ENCODE assay signal across 10 cellular contexts in the genomic region with DNA sequence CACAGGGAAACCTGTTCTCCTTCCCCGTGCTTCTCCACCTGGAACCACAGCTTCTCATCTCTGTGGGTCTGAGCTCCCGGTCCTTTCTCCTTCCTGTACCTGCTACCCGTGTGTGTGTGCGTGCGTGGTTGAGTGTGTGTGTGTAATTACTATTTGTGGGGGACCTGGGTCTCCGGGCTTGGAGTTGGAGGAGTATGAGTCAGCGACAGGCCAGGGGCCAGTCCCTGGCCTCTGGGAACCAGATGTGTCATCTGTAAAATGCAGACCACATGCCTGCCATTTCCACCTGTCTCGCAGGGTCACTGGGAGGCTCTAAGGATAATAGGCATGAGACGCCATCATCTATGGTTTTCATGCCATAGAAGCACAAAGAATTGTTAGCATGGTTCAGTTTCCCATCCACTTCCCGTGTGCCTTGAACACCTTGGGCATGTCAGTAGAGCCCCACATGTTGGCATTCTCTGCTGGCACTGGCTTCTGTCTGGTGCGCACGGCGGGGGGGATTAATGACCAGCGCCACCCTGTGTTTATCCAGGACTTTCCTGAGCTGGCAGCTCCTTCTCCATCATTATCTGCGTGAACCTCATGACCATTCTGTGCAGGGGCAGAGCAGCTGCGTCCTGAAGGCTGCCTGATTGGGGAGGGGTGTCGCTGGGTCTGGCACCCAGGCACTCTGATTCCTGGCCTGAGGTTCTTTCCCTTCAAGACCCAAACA. TPM values are rescaled to one million over a fixed set of nuclear protein-coding genes. Genes with fewer than 3 reads are reported as not detected.
DNase-seq lines count a peak whose midpoint lies in the region; ATAC-seq, FAIRE-seq and TF ChIP-seq lines count a peak whose summit lies in the region.
"Had no signal": no experiment of that assay in that cellular context is flagged by ENCODE, and none has a peak within 500 bp of the region (broad histone marks: within the 10 kb centered on the region; RNA-seq: fewer than 3 reads in every experiment).

No MANE protein-coding gene starts in this region.

- no peaks in the 10 kb centered on the region for H3K9me3 ChIP-seq in HUES64 (ENCODE audit: insufficient read depth, low read depth, low read length)
- H3K9me3 ChIP-seq in GM12878 (replicated peaks; ENCODE audit: control insufficient read depth, insufficient read depth, low read length) = no peaks in the 10 kb centered on the region
- H3K9me3 ChIP-seq in kidney (ENCODE audit: control insufficient read depth in 1 of 2, low read length in 2 of 2) = no peaks in the 10 kb centered on the region
- no peaks in the 10 kb centered on the region for H3K9me3 ChIP-seq in thoracic aorta
- H3K9me3 ChIP-seq: body of pancreas had no signal

- TF ChIP-seq EP300 in GM12878 (IDR thresholded peaks at IDR 0.05; ENCODE audit: borderline replicate concordance in 1 of 2, control insufficient read depth in 1 of 2, low read depth in 2 of 2, low read length in 2 of 2) = no peak

- TF ChIP-seq POLR2A in GM12878 (IDR thresholded peaks at IDR 0.05; ENCODE audit: low read depth, low read length) = no peak

- H3K27ac ChIP-seq in HUES64 (ENCODE audit: low read depth, low read length) = no peak overlapping the region
- H3K27ac ChIP-seq in GM12878 (ENCODE audit: control insufficient read depth, insufficient read depth) = no peak overlapping the region
- no peak overlapping the region for H3K27ac ChIP-seq in kidney (ENCODE audit: low read depth in 2 of 2, low read length in 2 of 2)
- no peak overlapping the region for H3K27ac ChIP-seq in thoracic aorta
- H3K27ac ChIP-seq: body of pancreas had no signal

- H3K4me1 ChIP-seq in HUES64 (ENCODE audit: insufficient read depth, low read length) = peaks cover 15% of the 10 kb centered on the region
- H3K4me1 ChIP-seq in GM12878 (ENCODE audit: control insufficient read depth, insufficient read depth, low read length) = no peaks in the 10 kb centered on the region; the same call in 1 of the 2 replicates
- H3K4me1 ChIP-seq in kidney (ENCODE audit: control insufficient read depth in 1 of 2, insufficient read depth in 1 of 2, low read depth in 1 of 2, low read length in 2 of 2) = peaks cover 11 to 18% of the 10 kb centered on the region in 2 donors
- peaks cover 11 to 33% of the 10 kb centered on the region in 2 donors for H3K4me1 ChIP-seq in thoracic aorta (ENCODE audit: control insufficient read depth in 1 of 2, low read depth in 2 of 2)

- no peak overlapping the region for H2AFZ ChIP-seq in GM12878 (ENCODE audit: control insufficient read depth, low read depth, low read length)

- BruUV-seq in GM12878 (replicated peaks; lab: Mats Ljungman, UMichigan) = no TSS peak

- TF ChIP-seq CTCF in GM12878 (IDR thresholded peaks at IDR 0.05 in 2 of 3, conservative IDR thresholded peaks at IDR 0.05 in 1 of 3; ENCODE audit: control insufficient read depth in 2 of 3, extremely low read depth in 1 of 3, insufficient read depth in 1 of 3, low read depth in 3 of 3, low read length in 3 of 3) = no peak
- no peak for TF ChIP-seq CTCF in kidney (IDR thresholded peaks at IDR 0.05; ENCODE audit: borderline replicate concordance, extremely low read depth, insufficient read depth)
- TF ChIP-seq CTCF in thoracic aorta (IDR thresholded peaks at IDR 0.05) = no peak

- WGBS in HUES64 = 89% methylated on average over 16 of the region's 17 CpGs
- WGBS in GM12878 (ENCODE audit: insufficient coverage, insufficient replicate concordance, low lambda C conversion rate, missing lambda C conversion rate) = 35% methylated on average over 17 of the region's 17 CpGs

- H3K27me3 ChIP-seq in HUES64 (ENCODE audit: insufficient read depth, low read length) (no peaks in the 10 kb centered on the region), GM12878 (replicated peaks in 1 of 2; ENCODE audit: control insufficient read depth in 2 of 2, insufficient read depth in 2 of 2, low read length in 1 of 2) (no peaks in the 10 kb centered on the region; a peak in 1 of 4 replicates), thoracic aorta (replicated peaks; ENCODE audit: insufficient read depth) (no peaks in the 10 kb centered on the region)
- H3K27me3 ChIP-seq: body of pancreas had no signal

- DNase-seq in GM12878 (ENCODE audit: low read depth, low spot score) (no peak), kidney (no peak), thoracic aorta (ENCODE audit: low spot score) (no peak), COLO829 (ENCODE audit: low spot score) (no peak), anterior cingulate cortex (lab: John Stamatoyannopoulos, UW) (no peak)
- DNase-seq: body of pancreas; stimulated activated naive CD8-positive, alpha-beta T cell treated with anti-CD3 and anti-CD28 coated beads, Interleukin-15, amount 100 ng/mL, for 72 hours had no signal

- RAD21 ChIA-PET in GM12878 (lab: Charles Lee; ENCODE audit: unreplicated experiment) = interaction anchor here (1.0 kb wide), 1 partner anchor 16 kb away, joined by 3 read pairs; no protein-coding TSS in a partner anchor

- POLR2A ChIA-PET in GM12878 (lab: Charles Lee) = no interaction called here

- peak overlapping the region; percentile 78; the same call in 1 of the 2 replicates for H3K9ac ChIP-seq in HUES64 (ENCODE audit: low read depth, low read length)
- H3K9ac ChIP-seq in GM12878 (ENCODE audit: control insufficient read depth, insufficient read depth, low read length) = no peak overlapping the region
- H3K9ac ChIP-seq in kidney (ENCODE audit: low read length in 2 of 2) = peak overlapping the region in 1 of 2 donors; percentile 92

- H3K79me2 ChIP-seq in GM12878 (ENCODE audit: control insufficient read depth, insufficient read depth, low read length) = no peaks in the 10 kb centered on the region

- peak overlapping the region; percentile 88 for H3K4me3 ChIP-seq in HUES64 (ENCODE audit: low read length)
- H3K4me3 ChIP-seq in GM12878 = no peak overlapping the region
- H3K4me3 ChIP-seq in kidney (ENCODE audit: low read length in 2 of 2) = peak overlapping the region; percentile 66 to 81
- peak overlapping the region; percentile 74 for H3K4me3 ChIP-seq in thoracic aorta
- H3K4me3 ChIP-seq: body of pancreas had no signal

- H3K4me2 ChIP-seq in GM12878 (ENCODE audit: control insufficient read depth, insufficient read depth) = no peak overlapping the region; the same call in 1 of the 2 replicates

- TF ChIP-seq RAD21 in GM12878 (IDR thresholded peaks at IDR 0.05; ENCODE audit: insufficient read depth, low read depth, low read length) = no peak

- intact Hi-C loops in GM12878 (cut with micrococcal nuclease; ENCODE audit: unreplicated experiment) = no loop called here
- intact Hi-C loops in kidney (cut with DNase I) = loop anchor here (10.0 kb wide), 1 partner anchor 49 kb away; a partner anchor contains a TSS

- ATAC-seq in GM12878 (no peak), thoracic aorta (ENCODE audit: insufficient number of reproducible peaks, low FRiP score, low read depth) (no peak), HG03571 (IDR thresholded peaks at IDR 0.05; ENCODE audit: unreplicated experiment) (no peak)
- ATAC-seq: body of pancreas; stimulated activated naive CD8-positive, alpha-beta T cell treated with anti-CD3 and anti-CD28 coated beads, Interleukin-15, amount 100 ng/mL, for 72 hours had no signal

- CTCF ChIA-PET in GM12878 (lab: Yijun Ruan, JAX) = interaction anchor here (0.6 to 5.6 kb wide), 4 partner anchors 12 to 16 kb away, joined by 3 to 41 read pairs (median 18); no protein-coding TSS in a partner anchor

- SMC1A ChIA-PET in GM12878 (lab: Charles Lee; ENCODE audit: uncharacterized antibody, unreplicated experiment) = interaction anchor here (0.9 to 2.7 kb wide), 4 partner anchors 12 to 82 kb away, joined by 4 to 11 read pairs (median 4); no protein-coding TSS in a partner anchor

- no peak for FAIRE-seq in GM12878 (lab: Jason Lieb, UNC)
- FAIRE-seq in kidney (lab: Jason Lieb, UNC) = no peak
- FAIRE-seq: TTC549 had no signal

- H3K36me3 ChIP-seq in HUES64 (ENCODE audit: insufficient read depth, low read length) = peaks cover 38% of the 10 kb centered on the region
- no peaks in the 10 kb centered on the region for H3K36me3 ChIP-seq in GM12878 (ENCODE audit: control insufficient read depth in 2 of 2, insufficient read depth in 2 of 2, low read length in 1 of 2)
- peaks cover 3 to 4% of the 10 kb centered on the region in 2 donors for H3K36me3 ChIP-seq in kidney (ENCODE audit: control insufficient read depth in 1 of 2, insufficient read depth in 2 of 2, low read length in 2 of 2)
- H3K36me3 ChIP-seq in thoracic aorta = peaks cover 20% of the 10 kb centered on the region

- H4K20me1 ChIP-seq in GM12878 (ENCODE audit: control insufficient read depth, insufficient read depth) = no peaks in the 10 kb centered on the region

- in situ Hi-C loops in GM12878 (cut with MboI) = no loop called here

RNA-seq across cellular contexts. Expression of a gene that starts 1.5 kb away (rescaled TPM):
- polyA plus RNA-seq in HUES64 (2013, experiment 1 of 2) = 13.1 TPM
- polyA plus RNA-seq in HUES64 (2013, experiment 2 of 2) = 13.6 TPM
- total RNA-seq in GM12878 (2013; cell fraction: nucleolus; rRNA removed) = 3.2 and 4.8 TPM in 2 replicates
- total RNA-seq in GM12878 (2014; rRNA removed) = 0.71 and 0.90 TPM in 2 replicates
- 0.32 and 0.63 TPM in 2 replicates for total RNA-seq in GM12878 (2014; rRNA removed; fragmentation: Illumina TruSeq; extraction: Trizol)
- total RNA-seq in GM12878 (2021) = 1.2 and 1.5 TPM in 2 replicates
- polyA plus RNA-seq in GM12878 (2011; ENCODE audit: low read depth) = 0.38 TPM
- polyA plus RNA-seq in GM12878 (2011; rRNA removed) = 0.29 and 0.67 TPM in 2 replicates
- 1.1 and 1.9 TPM in 2 replicates for polyA plus RNA-seq in GM12878 (2011; cell fraction: cytosol; rRNA removed)
- 2.0 and 2.8 TPM in 2 replicates for polyA plus RNA-seq in GM12878 (2011; cell fraction: nucleus; rRNA removed)
- polyA plus RNA-seq in GM12878 (2012) = 1.8 TPM in 2 replicates
- polyA plus RNA-seq in GM12878 (2014; fragmentation: Illumina TruSeq; extraction: Trizol) = 0.26 TPM in 1 of 2 replicates, not detected in the other
- polyA plus RNA-seq in GM12878 (2014; fragmentation: Nextera tagmentation; extraction: Ambion mirVana) = not detected
- 0.95 and 1.00 TPM in 2 replicates for polyA plus RNA-seq in GM12878 (2014; rRNA removed)
- 1 to 10 TPM in 1 of 2 experiments, under 1 TPM in 1; 0.58 to 1.1 TPM for polyA plus RNA-seq in GM12878 (2016; fragmentation: Nextera tagmentation; extraction: Ambion mirVana)
- polyA minus RNA-seq in GM12878 (2011; rRNA and poly(A)+ RNA removed) = 0.51 and 1.5 TPM in 2 replicates
- polyA minus RNA-seq in GM12878 (2011; cell fraction: cytosol; rRNA and poly(A)+ RNA removed) = 0.53 and 1.0 TPM in 2 replicates
- 0.57 and 0.73 TPM in 2 replicates for polyA minus RNA-seq in GM12878 (2011; cell fraction: nucleus; rRNA and poly(A)+ RNA removed)
- total RNA-seq in kidney = 12.7 TPM
- polyA plus RNA-seq in kidney (ENCODE audit: insufficient read depth, low read depth, low replicate concordance) = 14.1 TPM
- 10 to 100 TPM; 16.4 to 19.4 TPM for total RNA-seq in thoracic aorta

RNA-seq across cellular contexts. Expression of a gene that starts 14.8 kb away (rescaled TPM):
- polyA plus RNA-seq in HUES64 (2013, experiment 1 of 2) = 111 TPM
- 95.7 TPM for polyA plus RNA-seq in HUES64 (2013, experiment 2 of 2)
- total RNA-seq in GM12878 (2013; cell fraction: nucleolus; rRNA removed) = 0.22 TPM in 1 of 2 replicates, not detected in the other
- total RNA-seq in GM12878 (2014; rRNA removed) (0.06 TPM in 1 of 2 replicates, not detected in the other), GM12878 (2014; rRNA removed; fragmentation: Illumina TruSeq; extraction: Trizol) (not detected in 2 replicates), GM12878 (2021) (not detected in 2 replicates), kidney (not detected), thoracic aorta (not detected)
- not detected for polyA plus RNA-seq in GM12878 (2011; ENCODE audit: low read depth)
- polyA plus RNA-seq in GM12878 (2011; rRNA removed) (not detected in 2 replicates), GM12878 (2014; fragmentation: Illumina TruSeq; extraction: Trizol) (not detected in 2 replicates), GM12878 (2014; fragmentation: Nextera tagmentation; extraction: Ambion mirVana) (not detected), GM12878 (2014; rRNA removed) (0.06 TPM in 1 of 2 replicates, not detected in the other), GM12878 (2016; fragmentation: Nextera tagmentation; extraction: Ambion mirVana) (under 1 TPM in 1 of 2 experiments, not detected in 1; 0.33 TPM), kidney (ENCODE audit: insufficient read depth, low read depth, low replicate concordance) (not detected)
- 0.01 and 0.05 TPM in 2 replicates for polyA plus RNA-seq in GM12878 (2011; cell fraction: cytosol; rRNA removed)
- polyA plus RNA-seq in GM12878 (2011; cell fraction: nucleus; rRNA removed) = 0.07 and 0.15 TPM in 2 replicates
- 0.06 TPM in 1 of 2 replicates, not detected in the other for polyA plus RNA-seq in GM12878 (2012)
- polyA minus RNA-seq in GM12878 (2011; rRNA and poly(A)+ RNA removed) = not detected in 2 replicates
- not detected in 2 replicates for polyA minus RNA-seq in GM12878 (2011; cell fraction: cytosol; rRNA and poly(A)+ RNA removed)
- not detected in 2 replicates for polyA minus RNA-seq in GM12878 (2011; cell fraction: nucleus; rRNA and poly(A)+ RNA removed)
- total RNA-seq: body of pancreas had no signal

RNA-seq across cellular contexts. Expression of a gene that starts 20.9 kb away (rescaled TPM):
- 5.7 TPM for polyA plus RNA-seq in HUES64 (2013, experiment 1 of 2)
- polyA plus RNA-seq in HUES64 (2013, experiment 2 of 2) = 7.3 TPM
- 2.7 and 6.1 TPM in 2 replicates for total RNA-seq in GM12878 (2013; cell fraction: nucleolus; rRNA removed)
- total RNA-seq in GM12878 (2014; rRNA removed) = 1.1 TPM in 2 replicates
- total RNA-seq in GM12878 (2014; rRNA removed; fragmentation: Illumina TruSeq; extraction: Trizol) = 0.83 and 1.2 TPM in 2 replicates
- 7.2 and 9.4 TPM in 2 replicates for total RNA-seq in GM12878 (2021)
- polyA plus RNA-seq in GM12878 (2011; ENCODE audit: low read depth) = 2.1 TPM
- 0.13 and 0.53 TPM in 2 replicates for polyA plus RNA-seq in GM12878 (2011; rRNA removed)
- 0.73 and 1.0 TPM in 2 replicates for polyA plus RNA-seq in GM12878 (2011; cell fraction: cytosol; rRNA removed)
- 2.0 and 3.8 TPM in 2 replicates for polyA plus RNA-seq in GM12878 (2011; cell fraction: nucleus; rRNA removed)
- 4.8 and 5.3 TPM in 2 replicates for polyA plus RNA-seq in GM12878 (2012)
- 0.22 and 0.91 TPM in 2 replicates for polyA plus RNA-seq in GM12878 (2014; fragmentation: Illumina TruSeq; extraction: Trizol)
- polyA plus RNA-seq in GM12878 (2014; fragmentation: Nextera tagmentation; extraction: Ambion mirVana) = under 1 TPM; 0.55 to 0.58 TPM
- 3.1 and 3.2 TPM in 2 replicates for polyA plus RNA-seq in GM12878 (2014; rRNA removed)
- polyA plus RNA-seq in GM12878 (2016; fragmentation: Nextera tagmentation; extraction: Ambion mirVana) = 1 to 10 TPM; 3.4 to 4.8 TPM
- polyA minus RNA-seq in GM12878 (2011; rRNA and poly(A)+ RNA removed) = 0.88 and 1.6 TPM in 2 replicates
- polyA minus RNA-seq in GM12878 (2011; cell fraction: cytosol; rRNA and poly(A)+ RNA removed) = 1.2 and 1.9 TPM in 2 replicates
- polyA minus RNA-seq in GM12878 (2011; cell fraction: nucleus; rRNA and poly(A)+ RNA removed) = 1.1 and 2.1 TPM in 2 replicates
- 12.5 TPM for total RNA-seq in kidney
- 5.6 TPM for polyA plus RNA-seq in kidney (ENCODE audit: insufficient read depth, low read depth, low replicate concordance)
- 10 to 100 TPM in 1 of 2 donors, 1 to 10 TPM in 1; 5.9 to 16.2 TPM for total RNA-seq in thoracic aorta

RNA-seq across cellular contexts. Expression of a gene that starts 48.5 kb away (rescaled TPM):
- 2.1 TPM for polyA plus RNA-seq in HUES64 (2013, experiment 1 of 2)
- polyA plus RNA-seq in HUES64 (2013, experiment 2 of 2) = 1.3 TPM
- total RNA-seq in GM12878 (2013; cell fraction: nucleolus; rRNA removed) = 76.5 and 84.9 TPM in 2 replicates
- total RNA-seq in GM12878 (2014; rRNA removed) (61.5 and 70.0 TPM in 2 replicates), GM12878 (2014; rRNA removed; fragmentation: Illumina TruSeq; extraction: Trizol) (25.8 and 27.0 TPM in 2 replicates), GM12878 (2021) (69.5 and 72.6 TPM in 2 replicates), kidney (181 TPM), thoracic aorta (10 to 100 TPM; 42.4 to 55.4 TPM)
- polyA plus RNA-seq in GM12878 (2011; ENCODE audit: low read depth) = 89.9 TPM
- polyA plus RNA-seq in GM12878 (2011; rRNA removed) (92.5 and 122 TPM in 2 replicates), GM12878 (2014; fragmentation: Illumina TruSeq; extraction: Trizol) (30.5 and 54.4 TPM in 2 replicates), GM12878 (2014; fragmentation: Nextera tagmentation; extraction: Ambion mirVana) (10 to 100 TPM; 44.8 to 49.3 TPM), GM12878 (2014; rRNA removed) (74.1 and 82.0 TPM in 2 replicates), GM12878 (2016; fragmentation: Nextera tagmentation; extraction: Ambion mirVana) (10 to 100 TPM; 51.1 to 57.2 TPM), kidney (ENCODE audit: insufficient read depth, low read depth, low replicate concordance) (495 TPM)
- 206 and 287 TPM in 2 replicates for polyA plus RNA-seq in GM12878 (2011; cell fraction: cytosol; rRNA removed)
- 208 and 325 TPM in 2 replicates for polyA plus RNA-seq in GM12878 (2011; cell fraction: nucleus; rRNA removed)
- polyA plus RNA-seq in GM12878 (2012) = 178 and 191 TPM in 2 replicates
- 37.9 and 97.9 TPM in 2 replicates for polyA minus RNA-seq in GM12878 (2011; rRNA and poly(A)+ RNA removed)
- 52.2 and 53.5 TPM in 2 replicates for polyA minus RNA-seq in GM12878 (2011; cell fraction: cytosol; rRNA and poly(A)+ RNA removed)
- 55.2 and 62.4 TPM in 2 replicates for polyA minus RNA-seq in GM12878 (2011; cell fraction: nucleus; rRNA and poly(A)+ RNA removed)
